8 cellular contexts compared by ENCODE assay signal in genomic region chr3:123884258-123884831, GRCh38. TPM values are rescaled to one million over a fixed set of nuclear protein-coding genes. Genes with fewer than 3 reads are reported as not detected.
A peak's percentile ranks its signal among the peaks of the same experiment; 100 is the strongest.
DNase-seq lines count a peak whose midpoint lies in the region; ATAC-seq, FAIRE-seq and TF ChIP-seq lines count a peak whose summit lies in the region.

Gene MYLK (minus strand): TSS chr3:123884332. CDS start chr3:123793841, 90,491 bp downstream.

- H3K27ac Mint-ChIP-seq in astrocyte (ENCODE audit: unreplicated experiment): peak within 1 kb of the TSS; percentile 77

- no peaks in the 10 kb centered on the region for H3K9me3 ChIP-seq in astrocyte (ENCODE audit: insufficient read depth, low read depth, low read length)

- no peak for TF ChIP-seq CTCF in AG09319 (IDR thresholded peaks at IDR 0.05; ENCODE audit: low read depth, low read length)
- no peak for TF ChIP-seq CTCF in astrocyte (IDR thresholded peaks at IDR 0.05; ENCODE audit: insufficient read depth, low read depth, low read length)

- H3K79me2 ChIP-seq in astrocyte (ENCODE audit: insufficient read depth, low read length): peaks cover 44% of the 10 kb centered on the region

- peaks cover 1% of the 10 kb centered on the region for H3K36me3 Mint-ChIP-seq in astrocyte (ENCODE audit: low read depth, unreplicated experiment)

- H3K36me3 ChIP-seq in astrocyte (ENCODE audit: insufficient read depth, low read length): no peaks in the 10 kb centered on the region

- H3K4me3 ChIP-seq in astrocyte (ENCODE audit: insufficient read depth, low read depth, low read length): peak within 1 kb of the TSS; percentile 72

- peak within 1 kb of the TSS; percentile 87 for H3K4me3 Mint-ChIP-seq in astrocyte (ENCODE audit: unreplicated experiment)

- H3K27me3 Mint-ChIP-seq in astrocyte (ENCODE audit: low read depth, unreplicated experiment): peaks cover 2% of the 10 kb centered on the region

- no peak for FAIRE-seq in astrocyte (lab: Jason Lieb, UNC)

- no peaks in the 10 kb centered on the region for H3K27me3 ChIP-seq in astrocyte (ENCODE audit: insufficient read depth, low read length)

- peaks cover 1% of the 10 kb centered on the region for H3K9me3 Mint-ChIP-seq in astrocyte (ENCODE audit: unreplicated experiment)

- H4K20me1 ChIP-seq in astrocyte (ENCODE audit: insufficient read depth, low read length): peaks cover 13% of the 10 kb centered on the region

- peak within 1 kb of the TSS; percentile 86 for H3K9ac ChIP-seq in astrocyte (ENCODE audit: low read length)

- H2AFZ ChIP-seq in astrocyte (ENCODE audit: low read depth, low read length): peak within 1 kb of the TSS; percentile 93

- peak within 1 kb of the TSS; percentile 19 for H3K27ac ChIP-seq in astrocyte (ENCODE audit: low read depth, low read length)

- H3K4me1 Mint-ChIP-seq in astrocyte (ENCODE audit: low read depth, unreplicated experiment): peaks cover 9% of the 10 kb centered on the region

- H3K4me1 ChIP-seq in astrocyte (ENCODE audit: insufficient read depth, low read length): peaks cover 22% of the 10 kb centered on the region

- H3K4me2 ChIP-seq in astrocyte (ENCODE audit: low read length): peak within 1 kb of the TSS; percentile 87

- ATAC-seq in GM18907 (IDR thresholded peaks at IDR 0.05; ENCODE audit: unreplicated experiment) (peak; percentile 83), HG02970 (IDR thresholded peaks at IDR 0.05; ENCODE audit: low FRiP score, unreplicated experiment) (no peak)

- DNase-seq in AG09319 (ENCODE audit: extremely low read depth, low read depth) (peak; percentile 76), HT1080 (ENCODE audit: low read depth) (peak; percentile 98), NOMO-1 (lab: John Stamatoyannopoulos, UW; ENCODE audit: unreplicated experiment in 2 of 2) (peak; percentile 48 to 58), astrocyte (ENCODE audit: low read depth) (peak; percentile 96), hepatic stellate cell (ENCODE audit: low spot score) (peak; percentile 80), renal cortical epithelial cell (ENCODE audit: low read depth) (peak; percentile 87)

RNA-seq across cellular contexts. Expression of gene MYLK, which starts in this region (rescaled TPM):
- total RNA-seq in HT1080 (2014; rRNA removed; shearing (Covaris generic)): 185 and 197 TPM in 2 replicates
- polyA plus RNA-seq in HT1080 (2015; cell fraction: cytosol; rRNA removed): 91.8 and 104 TPM in 2 replicates
- 372 and 471 TPM in 2 replicates for polyA plus RNA-seq in HT1080 (2015; cell fraction: nucleus; rRNA removed)
- 50.5 and 53.6 TPM in 2 replicates for total RNA-seq in astrocyte
- 112 and 722 TPM in 2 replicates for total RNA-seq in renal cortical epithelial cell
